12 cellular contexts compared by ENCODE assay signal in genomic region chr5:6652025-6652424, GRCh38. TPM values are rescaled to one million over a fixed set of nuclear protein-coding genes. Genes with fewer than 3 reads are reported as not detected.
DNase-seq lines count a peak whose midpoint lies in the region; ATAC-seq and TF ChIP-seq lines count a peak whose summit lies in the region.
"Had no signal": no experiment of that assay in that cellular context is flagged by ENCODE, and none has a peak within 500 bp of the region (broad histone marks: within the 10 kb centered on the region; RNA-seq: fewer than 3 reads in every experiment).

No MANE protein-coding gene starts in this region.

- DNase-seq in NCI-H69 (lab: John Stamatoyannopoulos, UW), result peak; percentile 74
- no peak for DNase-seq in mesenteric fat pad (ENCODE audit: low spot score)
- no peak for DNase-seq in erythroblast (lab: John Stamatoyannopoulos, UW)
- DNase-seq in D341Med (ENCODE audit: low spot score), result no peak
- no peak for DNase-seq in HuH-7 (ENCODE audit: low spot score)
- DNase-seq: activated naive CD8-positive, alpha-beta T cell treated with anti-CD3 and anti-CD28 coated beads, Interleukin-2, amount 10 ng/mL, durations not matched to agents 7 days and 5 days; effector CD4-positive, alpha-beta T cell; PC-9; stimulated activated CD4-positive, alpha-beta T cell treated with anti-CD3 and anti-CD28 coated beads, Interleukin-2, amount 100 ng/mL, for 48 hours had no signal

- ATAC-seq in GM18499 (IDR thresholded peaks at IDR 0.05; ENCODE audit: insufficient read depth, unreplicated experiment) (peak; percentile 83), GM21423 (IDR thresholded peaks at IDR 0.05; ENCODE audit: unreplicated experiment) (peak; percentile 96), HG03097 (IDR thresholded peaks at IDR 0.05; ENCODE audit: low FRiP score, unreplicated experiment) (peak; percentile 97)

- TF ChIP-seq POLR2A in erythroblast (IDR thresholded peaks at IDR 0.05; ENCODE audit: low read length), result no peak

RNA-seq across cellular contexts. Expression of gene SRD5A1, which starts 18.8 kb away (rescaled TPM):
- total RNA-seq in mesenteric fat pad, result 3.8 TPM

RNA-seq across cellular contexts. Expression of gene NSUN2, which starts 19.2 kb away (rescaled TPM):
- 42.8 TPM for total RNA-seq in mesenteric fat pad
